15 cellular contexts compared by ENCODE assay signal in genomic region chr21:34802180-34802899, GRCh38.
DNase-seq lines count a peak whose midpoint lies in the region; ATAC-seq lines count a peak whose summit lies in the region.
"Had no signal": no experiment of that assay in that cellular context is flagged by ENCODE, and none has a peak within 500 bp of the region (broad histone marks: within the 10 kb centered on the region; RNA-seq: fewer than 3 reads in every experiment).

No MANE protein-coding gene starts in this region.

- peak overlapping the region; percentile 64 for H3K27ac Mint-ChIP-seq in activated CD4-positive, alpha-beta T cell treated with anti-CD3 and anti-CD28 coated beads for 36 hours
- no peak overlapping the region for H3K27ac Mint-ChIP-seq in activated CD4-positive, alpha-beta T cell treated with anti-CD3 and anti-CD28 coated beads, Interleukin-2, amount 10 ng/mL, durations not matched to agents 7 days and 5 days
- peak overlapping the region; percentile 80 for H3K27ac Mint-ChIP-seq in activated naive CD8-positive, alpha-beta T cell treated with anti-CD3 and anti-CD28 coated beads, Interleukin-2, amount 50 U/mL, for 24 hours
- peak overlapping the region; percentile 63 for H3K27ac Mint-ChIP-seq in stimulated activated effector memory CD8-positive, alpha-beta T cell treated with anti-CD3 and anti-CD28 coated beads, Interleukin-12 subunit alpha, Interleukin-12 subunit beta, amount 100 ng/mL, for 72 hours
- H3K27ac Mint-ChIP-seq in activated CD8-positive, alpha-beta memory T cell treated with anti-CD3 and anti-CD28 coated beads, Interleukin-2, amount 10 ng/mL, durations not matched to agents 7 days and 5 days: no peak overlapping the region

- no peaks in the 10 kb centered on the region for H3K27me3 Mint-ChIP-seq in activated CD4-positive, alpha-beta T cell treated with anti-CD3 and anti-CD28 coated beads for 36 hours
- no peaks in the 10 kb centered on the region for H3K27me3 Mint-ChIP-seq in activated CD4-positive, alpha-beta T cell treated with anti-CD3 and anti-CD28 coated beads, Interleukin-2, amount 10 ng/mL, durations not matched to agents 7 days and 5 days
- H3K27me3 Mint-ChIP-seq in activated naive CD8-positive, alpha-beta T cell treated with anti-CD3 and anti-CD28 coated beads, Interleukin-2, amount 50 U/mL, for 24 hours: no peaks in the 10 kb centered on the region
- H3K27me3 Mint-ChIP-seq in activated CD8-positive, alpha-beta memory T cell treated with anti-CD3 and anti-CD28 coated beads, Interleukin-2, amount 10 ng/mL, durations not matched to agents 7 days and 5 days: no peaks in the 10 kb centered on the region

- no peak overlapping the region for H2AFZ ChIP-seq in neuronal stem cell (ENCODE audit: low read length)

- H3K4me3 ChIP-seq in neuronal stem cell (ENCODE audit: low read length in 2 of 2): no peak overlapping the region
- H3K4me3 ChIP-seq: transverse colon had no signal

- H2BK120ac ChIP-seq in neuronal stem cell (ENCODE audit: low read depth, low read length): no peak overlapping the region

- CTCF ChIA-PET in activated CD4-positive, alpha-beta T cell treated with anti-CD3 and anti-CD28 coated beads for 36 hours (lab: Charles Lee): interaction anchor here (0.5 to 0.9 kb wide), 2 partner anchors 57 to 657 kb away, joined by 3 to 4 read pairs; no protein-coding TSS in a partner anchor
- CTCF ChIA-PET in activated CD4-positive, alpha-beta T cell treated with anti-CD3 and anti-CD28 coated beads, Interleukin-2, amount 10 ng/mL, durations not matched to agents 7 days and 5 days (lab: Charles Lee): no interaction called here
- CTCF ChIA-PET in activated CD8-positive, alpha-beta memory T cell treated with anti-CD3 and anti-CD28 coated beads, Interleukin-2, amount 10 ng/mL, durations not matched to agents 7 days and 5 days (lab: Charles Lee): interaction anchor here (0.6 to 1.2 kb wide), 2 partner anchors 219 to 598 kb away, joined by 3 to 4 read pairs; no protein-coding TSS in a partner anchor

- no peak for ATAC-seq in activated CD4-positive, alpha-beta T cell treated with anti-CD3 and anti-CD28 coated beads for 36 hours
- peak; percentile 29 for ATAC-seq in activated naive CD8-positive, alpha-beta T cell treated with anti-CD3 and anti-CD28 coated beads, Interleukin-2, amount 50 U/mL, for 24 hours
- ATAC-seq in stimulated activated effector memory CD8-positive, alpha-beta T cell treated with anti-CD3 and anti-CD28 coated beads, Interleukin-12 subunit alpha, Interleukin-12 subunit beta, amount 100 ng/mL, for 72 hours: peak; percentile 9
- ATAC-seq in HG02852 (IDR thresholded peaks at IDR 0.05; ENCODE audit: unreplicated experiment): no peak
- ATAC-seq in activated CD8-positive, alpha-beta memory T cell treated with anti-CD3 and anti-CD28 coated beads, Interleukin-2, amount 10 ng/mL, durations not matched to agents 7 days and 5 days: no peak

- no peak for DNase-seq in activated CD4-positive, alpha-beta T cell treated with anti-CD3 and anti-CD28 coated beads for 36 hours
- no peak for DNase-seq in activated CD4-positive, alpha-beta T cell treated with anti-CD3 and anti-CD28 coated beads, Interleukin-2, amount 10 ng/mL, durations not matched to agents 7 days and 5 days
- no peak for DNase-seq in activated naive CD8-positive, alpha-beta T cell treated with anti-CD3 and anti-CD28 coated beads, Interleukin-2, amount 50 U/mL, for 24 hours
- DNase-seq in iris pigment epithelial cell (ENCODE audit: low read depth) (peak; percentile 67), neuronal stem cell (ENCODE audit: low spot score) (no peak)
- DNase-seq in stimulated activated effector memory CD8-positive, alpha-beta T cell treated with anti-CD3 and anti-CD28 coated beads, Interleukin-12 subunit alpha, Interleukin-12 subunit beta, amount 100 ng/mL, for 72 hours (ENCODE audit: low spot score in 2 of 2): no peak
- no peak for DNase-seq in activated CD8-positive, alpha-beta memory T cell treated with anti-CD3 and anti-CD28 coated beads, Interleukin-2, amount 10 ng/mL, durations not matched to agents 7 days and 5 days
- DNase-seq: 8988T, KG1, NCI-H187 treated with DMSO at 0.1 percent for 48 hours, transverse colon, WERI-Rb-1 had no signal

- H3K36me3 ChIP-seq in neuronal stem cell (replicated peaks in 1 of 2; ENCODE audit: control insufficient read depth in 2 of 2, insufficient read depth in 2 of 2, low read length in 2 of 2): no peaks in the 10 kb centered on the region
- H3K36me3 ChIP-seq: WERI-Rb-1 had no signal

- intact Hi-C loops in activated CD4-positive, alpha-beta T cell treated with anti-CD3 and anti-CD28 coated beads for 36 hours (cut with DNase I, micrococcal nuclease): loop anchor here in 1 of 2 experiments (10.0 kb wide), 1 partner anchor 182 kb away; no protein-coding TSS in a partner anchor

- no peak overlapping the region for H3K14ac ChIP-seq in neuronal stem cell (ENCODE audit: low read length)

- H2BK12ac ChIP-seq in neuronal stem cell (ENCODE audit: low read length): no peak overlapping the region

- H3K4me2 ChIP-seq in neuronal stem cell (ENCODE audit: insufficient read depth, low read length, poor library complexity, severe bottlenecking): no peak overlapping the region
- H3K4me2 ChIP-seq: SK-N-SH had no signal

- no CpG with 5 or more reads among the region's 1 CpG for WGBS in neuronal stem cell (ENCODE audit: extremely low coverage in 2 of 2, insufficient read length in 2 of 2, insufficient replicate concordance in 1 of 2), 2 donors

- no peak overlapping the region for H3K27ac ChIP-seq in neuronal stem cell (replicated peaks; ENCODE audit: low read length)
- H3K27ac ChIP-seq: WERI-Rb-1 had no signal

- no peaks in the 10 kb centered on the region for H3K79me1 ChIP-seq in neuronal stem cell (ENCODE audit: low read depth, low read length)

- H3K4me1 Mint-ChIP-seq in activated CD4-positive, alpha-beta T cell treated with anti-CD3 and anti-CD28 coated beads for 36 hours: peaks cover 46% of the 10 kb centered on the region
- peaks cover 36% of the 10 kb centered on the region for H3K4me1 Mint-ChIP-seq in activated CD4-positive, alpha-beta T cell treated with anti-CD3 and anti-CD28 coated beads, Interleukin-2, amount 10 ng/mL, durations not matched to agents 7 days and 5 days
- H3K4me1 Mint-ChIP-seq in activated naive CD8-positive, alpha-beta T cell treated with anti-CD3 and anti-CD28 coated beads, Interleukin-2, amount 50 U/mL, for 24 hours: peaks cover 51% of the 10 kb centered on the region
- peaks cover 66% of the 10 kb centered on the region for H3K4me1 Mint-ChIP-seq in stimulated activated effector memory CD8-positive, alpha-beta T cell treated with anti-CD3 and anti-CD28 coated beads, Interleukin-12 subunit alpha, Interleukin-12 subunit beta, amount 100 ng/mL, for 72 hours
- H3K4me1 Mint-ChIP-seq in activated CD8-positive, alpha-beta memory T cell treated with anti-CD3 and anti-CD28 coated beads, Interleukin-2, amount 10 ng/mL, durations not matched to agents 7 days and 5 days: peaks cover 36% of the 10 kb centered on the region

- H3K23ac ChIP-seq in neuronal stem cell (ENCODE audit: low read depth, low read length, poor library complexity): no peak overlapping the region

- H3K4me3 Mint-ChIP-seq in activated CD4-positive, alpha-beta T cell treated with anti-CD3 and anti-CD28 coated beads for 36 hours: no peak overlapping the region
- H3K4me3 Mint-ChIP-seq in activated CD4-positive, alpha-beta T cell treated with anti-CD3 and anti-CD28 coated beads, Interleukin-2, amount 10 ng/mL, durations not matched to agents 7 days and 5 days: no peak overlapping the region
- no peak overlapping the region for H3K4me3 Mint-ChIP-seq in activated naive CD8-positive, alpha-beta T cell treated with anti-CD3 and anti-CD28 coated beads, Interleukin-2, amount 50 U/mL, for 24 hours
- H3K4me3 Mint-ChIP-seq in stimulated activated effector memory CD8-positive, alpha-beta T cell treated with anti-CD3 and anti-CD28 coated beads, Interleukin-12 subunit alpha, Interleukin-12 subunit beta, amount 100 ng/mL, for 72 hours: no peak overlapping the region
- H3K4me3 Mint-ChIP-seq in activated CD8-positive, alpha-beta memory T cell treated with anti-CD3 and anti-CD28 coated beads, Interleukin-2, amount 10 ng/mL, durations not matched to agents 7 days and 5 days: no peak overlapping the region
- H3K4me3 Mint-ChIP-seq: brain had no signal

- H2BK5ac ChIP-seq in neuronal stem cell (ENCODE audit: low read length): no peak overlapping the region

- no peaks in the 10 kb centered on the region for H3K9me3 ChIP-seq in neuronal stem cell (replicated peaks in 1 of 2; ENCODE audit: control insufficient read depth in 2 of 2, insufficient read depth in 1 of 2, low read depth in 1 of 2, low read length in 2 of 2)
- H3K9me3 ChIP-seq: transverse colon had no signal

- peaks cover 70% of the 10 kb centered on the region for H3K36me3 Mint-ChIP-seq in activated CD4-positive, alpha-beta T cell treated with anti-CD3 and anti-CD28 coated beads for 36 hours (ENCODE audit: low read depth)
- peaks cover 61% of the 10 kb centered on the region for H3K36me3 Mint-ChIP-seq in activated CD4-positive, alpha-beta T cell treated with anti-CD3 and anti-CD28 coated beads, Interleukin-2, amount 10 ng/mL, durations not matched to agents 7 days and 5 days (ENCODE audit: low read depth)
- peaks cover 61% of the 10 kb centered on the region for H3K36me3 Mint-ChIP-seq in activated naive CD8-positive, alpha-beta T cell treated with anti-CD3 and anti-CD28 coated beads, Interleukin-2, amount 50 U/mL, for 24 hours (ENCODE audit: low read depth)
- H3K36me3 Mint-ChIP-seq in stimulated activated effector memory CD8-positive, alpha-beta T cell treated with anti-CD3 and anti-CD28 coated beads, Interleukin-12 subunit alpha, Interleukin-12 subunit beta, amount 100 ng/mL, for 72 hours: peaks cover 100% of the 10 kb centered on the region
- peaks cover 33% of the 10 kb centered on the region for H3K36me3 Mint-ChIP-seq in activated CD8-positive, alpha-beta memory T cell treated with anti-CD3 and anti-CD28 coated beads, Interleukin-2, amount 10 ng/mL, durations not matched to agents 7 days and 5 days

- H2AK5ac ChIP-seq in neuronal stem cell (ENCODE audit: low read depth, low read length): no peak overlapping the region

- H3K9me3 Mint-ChIP-seq in activated CD4-positive, alpha-beta T cell treated with anti-CD3 and anti-CD28 coated beads for 36 hours (ENCODE audit: low read depth): peaks cover 5% of the 10 kb centered on the region
- peaks cover 5% of the 10 kb centered on the region for H3K9me3 Mint-ChIP-seq in activated CD4-positive, alpha-beta T cell treated with anti-CD3 and anti-CD28 coated beads, Interleukin-2, amount 10 ng/mL, durations not matched to agents 7 days and 5 days
- H3K9me3 Mint-ChIP-seq in activated naive CD8-positive, alpha-beta T cell treated with anti-CD3 and anti-CD28 coated beads, Interleukin-2, amount 50 U/mL, for 24 hours: peaks cover 8% of the 10 kb centered on the region
- no peaks in the 10 kb centered on the region for H3K9me3 Mint-ChIP-seq in stimulated activated effector memory CD8-positive, alpha-beta T cell treated with anti-CD3 and anti-CD28 coated beads, Interleukin-12 subunit alpha, Interleukin-12 subunit beta, amount 100 ng/mL, for 72 hours
- H3K9me3 Mint-ChIP-seq in activated CD8-positive, alpha-beta memory T cell treated with anti-CD3 and anti-CD28 coated beads, Interleukin-2, amount 10 ng/mL, durations not matched to agents 7 days and 5 days (ENCODE audit: low read depth): peaks cover 5% of the 10 kb centered on the region

- H4K8ac ChIP-seq in neuronal stem cell (ENCODE audit: low read depth, low read length): no peak overlapping the region

- H3K4ac ChIP-seq in neuronal stem cell (ENCODE audit: low read length): no peak overlapping the region

- POLR2A ChIA-PET in activated CD4-positive, alpha-beta T cell treated with anti-CD3 and anti-CD28 coated beads for 36 hours (lab: Charles Lee): no interaction called here
- POLR2A ChIA-PET in activated CD4-positive, alpha-beta T cell treated with anti-CD3 and anti-CD28 coated beads, Interleukin-2, amount 10 ng/mL, durations not matched to agents 7 days and 5 days (lab: Charles Lee): no interaction called here

- H3K4me1 ChIP-seq in neuronal stem cell (ENCODE audit: control insufficient read depth in 2 of 2, insufficient read depth in 1 of 2, low read depth in 1 of 2, low read length in 2 of 2): no peaks in the 10 kb centered on the region

- no peak overlapping the region for H3K18ac ChIP-seq in neuronal stem cell (ENCODE audit: low read length)

- H3K27me3 ChIP-seq in neuronal stem cell (ENCODE audit: control insufficient read depth in 3 of 3, insufficient read depth in 3 of 3, low read depth in 1 of 3, low read length in 3 of 3): no peaks in the 10 kb centered on the region
- H3K27me3 ChIP-seq: transverse colon had no signal

- no peak overlapping the region for H3K9ac ChIP-seq in neuronal stem cell (ENCODE audit: low read depth, low read length, poor library complexity)
- H3K9ac ChIP-seq: SK-N-SH had no signal

- no peak overlapping the region for H2BK15ac ChIP-seq in neuronal stem cell (ENCODE audit: low read length)

- no peak overlapping the region for H4K91ac ChIP-seq in neuronal stem cell (ENCODE audit: low read depth, low read length, poor library complexity)

Comparison
In these comparisons a context has a peak if more than half of its experiments do, and no peak if none do; other contexts are left out.
1. H3K27ac Mint-ChIP-seq: peak in activated CD4-positive, alpha-beta T cell treated with anti-CD3 and anti-CD28 coated beads for 36 hours (single experiment), activated naive CD8-positive, alpha-beta T cell treated with anti-CD3 and anti-CD28 coated beads, Interleukin-2, amount 50 U/mL, for 24 hours (single experiment) and stimulated activated effector memory CD8-positive, alpha-beta T cell treated with anti-CD3 and anti-CD28 coated beads, Interleukin-12 subunit alpha, Interleukin-12 subunit beta, amount 100 ng/mL, for 72 hours (single experiment); none in activated CD4-positive, alpha-beta T cell treated with anti-CD3 and anti-CD28 coated beads, Interleukin-2, amount 10 ng/mL, durations not matched to agents 7 days and 5 days (single experiment) and activated CD8-positive, alpha-beta memory T cell treated with anti-CD3 and anti-CD28 coated beads, Interleukin-2, amount 10 ng/mL, durations not matched to agents 7 days and 5 days (single experiment).
2. ATAC-seq: peak in activated naive CD8-positive, alpha-beta T cell treated with anti-CD3 and anti-CD28 coated beads, Interleukin-2, amount 50 U/mL, for 24 hours (single experiment) and stimulated activated effector memory CD8-positive, alpha-beta T cell treated with anti-CD3 and anti-CD28 coated beads, Interleukin-12 subunit alpha, Interleukin-12 subunit beta, amount 100 ng/mL, for 72 hours (single experiment); none in activated CD4-positive, alpha-beta T cell treated with anti-CD3 and anti-CD28 coated beads for 36 hours (single experiment), HG02852 (single experiment) and activated CD8-positive, alpha-beta memory T cell treated with anti-CD3 and anti-CD28 coated beads, Interleukin-2, amount 10 ng/mL, durations not matched to agents 7 days and 5 days (single experiment).